In genomic region chr10:71205468-71205867, GRCh38 we compare ENCODE assay signal across 16 cellular contexts. TPM values are rescaled to one million over a fixed set of nuclear protein-coding genes. Genes with fewer than 3 reads are reported as not detected.
"Had no signal": no experiment of that assay in that cellular context is flagged by ENCODE, and none has a peak within 500 bp of the region (broad histone marks: within the 10 kb centered on the region; RNA-seq: fewer than 3 reads in every experiment).

No MANE protein-coding gene starts in this region.

- DNase-seq: activated CD4-positive, alpha-beta T cell treated with anti-CD3 and anti-CD28 coated beads, Interleukin-2, amount 50 U/mL, for 4 hours; activated CD4-positive, CD25-positive, alpha-beta regulatory T cell; activated T-cell treated with anti-CD3 and anti-CD28 coated beads, Interleukin-2, amount 50 U/mL, for 1 hour; amniotic stem cell; brain microvascular endothelial cell; kidney; midbrain; naive B cell; pancreas; retina; stimulated activated CD4-positive, alpha-beta T cell treated with anti-CD3 and anti-CD28 coated beads, Interleukin-15, amount 100 ng/mL, for 24 hours; stimulated activated CD4-positive, alpha-beta T cell treated with anti-CD3 and anti-CD28 coated beads, Interleukin-4, amount 100 ng/mL, for 24 hours; T-helper 17 cell; testis; upper lobe of right lung had no signal

RNA-seq across cellular contexts. Expression of gene UNC5B, which starts 6.9 kb away (rescaled TPM):
- total RNA-seq: activated naive CD4-positive, alpha-beta T cell treated with anti-CD3 and anti-CD28 coated beads, Interleukin-2, amount 50 U/mL, for 72 hours; T-helper 17 cell had no signal
